In genomic region chr19:4832776-4833175, GRCh38 we compare ENCODE assay signal across 18 cellular contexts. TPM values are rescaled to one million over a fixed set of nuclear protein-coding genes. Genes with fewer than 3 reads are reported as not detected.
DNase-seq lines count a peak whose midpoint lies in the region; ATAC-seq, FAIRE-seq and TF ChIP-seq lines count a peak whose summit lies in the region.
"Had no signal": no experiment of that assay in that cellular context is flagged by ENCODE, and none has a peak within 500 bp of the region (broad histone marks: within the 10 kb centered on the region; RNA-seq: fewer than 3 reads in every experiment).

No MANE protein-coding gene starts in this region.

- H3K9me3 ChIP-seq in GM12878 (replicated peaks; ENCODE audit: control insufficient read depth, insufficient read depth, low read length) (no peaks in the 10 kb centered on the region; the same call in 2 of the 3 replicates), right lobe of liver (no peaks in the 10 kb centered on the region)
- H3K9me3 ChIP-seq: SK-N-SH, spleen, upper lobe of right lung had no signal

- DNase-seq in activated CD4-positive, alpha-beta T cell treated with anti-CD3 and anti-CD28 coated beads, Interleukin-2, amount 10 ng/mL, durations not matched to agents 24 days and 14 days, result no peak
- DNase-seq in activated CD4-positive, alpha-beta T cell treated with anti-CD3 and anti-CD28 coated beads for 48 hours, result no peak
- DNase-seq in GM12878 (ENCODE audit: low read depth, low spot score) (no peak), osteocyte (ENCODE audit: extremely low spot score, unreplicated experiment) (no peak), right lobe of liver (no peak)
- DNase-seq: left cardiac atrium, NCI-H1048, NCI-H2081 treated with DMSO at 0.1 percent for 48 hours, NCI-H526 treated with DMSO at 0.1 percent for 48 hours, PC-3, SK-N-SH, spleen, upper lobe of right lung had no signal

- 70% methylated on average over 5 of the region's 5 CpGs for WGBS in GM12878 (ENCODE audit: insufficient coverage, insufficient replicate concordance, low lambda C conversion rate, missing lambda C conversion rate)
- 65% methylated on average over 5 of the region's 5 CpGs for WGBS in right lobe of liver (ENCODE audit: insufficient coverage, low coverage, low lambda C conversion rate, missing lambda C conversion rate)

- BruUV-seq in GM12878 (replicated peaks; lab: Mats Ljungman, UMichigan), result no TSS peak

- no peak for TF ChIP-seq RAD21 in GM12878 (IDR thresholded peaks at IDR 0.05; ENCODE audit: insufficient read depth, low read depth, low read length)

- peaks cover 24% of the 10 kb centered on the region for H3K79me2 ChIP-seq in KMS-11 (ENCODE audit: insufficient read depth, low read depth)
- H3K79me2 ChIP-seq in GM12878 (ENCODE audit: control insufficient read depth, insufficient read depth, low read length), result peaks cover 37% of the 10 kb centered on the region

- no peak for ATAC-seq in GM12878
- no peak for ATAC-seq in activated CD4-positive, CD25-positive, alpha-beta regulatory T cell treated with anti-CD3 and anti-CD28 coated beads, Interleukin-2, amount 50 U/mL, for 24 hours
- ATAC-seq in GM18909 (IDR thresholded peaks at IDR 0.05; ENCODE audit: poor library complexity, unreplicated experiment), result no peak
- ATAC-seq in right lobe of liver, result no peak
- ATAC-seq: K562, left cardiac atrium, PC-3, upper lobe of right lung had no signal

- H3K27ac ChIP-seq in KMS-11 (peak overlapping the region; percentile 40; the same call in 1 of the 2 replicates), GM12878 (ENCODE audit: control insufficient read depth, insufficient read depth) (no peak overlapping the region), right lobe of liver (peak overlapping the region in 1 of 3 donors; percentile 100)

- H3K4me1 ChIP-seq in KMS-11 (ENCODE audit: low read depth, poor library complexity, severe bottlenecking), result peaks cover 37% of the 10 kb centered on the region
- H3K4me1 ChIP-seq in GM12878 (ENCODE audit: control insufficient read depth, insufficient read depth, low read length), result peaks cover 7% of the 10 kb centered on the region; the same call in 1 of the 2 replicates
- peaks cover 0 to 28% (median 9%) of the 10 kb centered on the region in 4 donors for H3K4me1 ChIP-seq in right lobe of liver

- CTCF ChIA-PET in GM12878 (lab: Yijun Ruan, JAX), result interaction anchor here (10.6 kb wide), 1 partner anchor 21 kb away, joined by 148 read pairs; no protein-coding TSS in a partner anchor

- POLR2A ChIA-PET in GM12878 (lab: Charles Lee), result no interaction called here

- no peaks in the 10 kb centered on the region for H3K27me3 Mint-ChIP-seq in activated CD4-positive, alpha-beta T cell treated with anti-CD3 and anti-CD28 coated beads, Interleukin-2, amount 10 ng/mL, durations not matched to agents 24 days and 14 days
- no peaks in the 10 kb centered on the region for H3K27me3 Mint-ChIP-seq in osteocyte (ENCODE audit: unreplicated experiment)

- no peaks in the 10 kb centered on the region for H3K36me3 ChIP-seq in KMS-11 (ENCODE audit: insufficient read depth)
- H3K36me3 ChIP-seq in GM12878 (ENCODE audit: control insufficient read depth in 2 of 2, insufficient read depth in 2 of 2, low read length in 1 of 2), result peaks cover 0 to 4% of the 10 kb centered on the region in 2 experiments; a peak in 2 of 4 replicates
- H3K36me3 ChIP-seq in right lobe of liver, result no peaks in the 10 kb centered on the region

- H3K4me3 ChIP-seq in KMS-11 (IDR thresholded peaks at IDR 0.05; ENCODE audit: insufficient read depth, low read depth, low read length) (no peak overlapping the region), GM12878 (no peak overlapping the region), right lobe of liver (no peak overlapping the region)

- H3K27ac Mint-ChIP-seq in activated CD4-positive, alpha-beta T cell treated with anti-CD3 and anti-CD28 coated beads, Interleukin-2, amount 10 ng/mL, durations not matched to agents 24 days and 14 days, result peak overlapping the region; percentile 60
- no peak overlapping the region for H3K27ac Mint-ChIP-seq in osteocyte (ENCODE audit: unreplicated experiment)

- RAD21 ChIA-PET in GM12878 (lab: Charles Lee; ENCODE audit: unreplicated experiment), result no interaction called here

- H3K4me1 Mint-ChIP-seq in activated CD4-positive, alpha-beta T cell treated with anti-CD3 and anti-CD28 coated beads, Interleukin-2, amount 10 ng/mL, durations not matched to agents 24 days and 14 days, result peaks cover 20% of the 10 kb centered on the region
- peaks cover 20% of the 10 kb centered on the region for H3K4me1 Mint-ChIP-seq in osteocyte (ENCODE audit: unreplicated experiment)

- H3K36me3 Mint-ChIP-seq in activated CD4-positive, alpha-beta T cell treated with anti-CD3 and anti-CD28 coated beads, Interleukin-2, amount 10 ng/mL, durations not matched to agents 24 days and 14 days (ENCODE audit: low read depth), result peaks cover 19% of the 10 kb centered on the region
- peaks cover 3% of the 10 kb centered on the region for H3K36me3 Mint-ChIP-seq in osteocyte (ENCODE audit: unreplicated experiment)

- intact Hi-C loops in activated CD4-positive, alpha-beta T cell treated with anti-CD3 and anti-CD28 coated beads, Interleukin-2, amount 10 ng/mL, durations not matched to agents 24 days and 14 days (cut with micrococcal nuclease), result no loop called here
- intact Hi-C loops in GM12878 (cut with micrococcal nuclease; ENCODE audit: unreplicated experiment), result no loop called here
- intact Hi-C loops in right lobe of liver (cut with DNase I), result no loop called here

- TF ChIP-seq EP300 in GM12878 (IDR thresholded peaks at IDR 0.05; ENCODE audit: borderline replicate concordance in 1 of 2, control insufficient read depth in 1 of 2, low read depth in 2 of 2, low read length in 2 of 2), result peak in 1 of 2 experiments; percentile 14; a peak in 1 of 4 replicates

- peak overlapping the region; percentile 34 for H3K4me3 Mint-ChIP-seq in activated CD4-positive, alpha-beta T cell treated with anti-CD3 and anti-CD28 coated beads, Interleukin-2, amount 10 ng/mL, durations not matched to agents 24 days and 14 days
- peak overlapping the region; percentile 40 for H3K4me3 Mint-ChIP-seq in osteocyte (ENCODE audit: unreplicated experiment)

- SMC1A ChIA-PET in GM12878 (lab: Charles Lee; ENCODE audit: uncharacterized antibody, unreplicated experiment), result no interaction called here

- TF ChIP-seq CTCF in KMS-11 (conservative IDR thresholded peaks at IDR 0.05; ENCODE audit: low read depth, low read length), result no peak
- TF ChIP-seq CTCF in GM12878 (IDR thresholded peaks at IDR 0.05 in 2 of 3, conservative IDR thresholded peaks at IDR 0.05 in 1 of 3; ENCODE audit: control insufficient read depth in 2 of 3, extremely low read depth in 1 of 3, insufficient read depth in 1 of 3, low read depth in 3 of 3, low read length in 3 of 3), result no peak
- TF ChIP-seq CTCF in osteocyte (IDR thresholded peaks at IDR 0.05), result no peak
- TF ChIP-seq CTCF in right lobe of liver (IDR thresholded peaks at IDR 0.05), result no peak

- H3K9me3 Mint-ChIP-seq in activated CD4-positive, alpha-beta T cell treated with anti-CD3 and anti-CD28 coated beads, Interleukin-2, amount 10 ng/mL, durations not matched to agents 24 days and 14 days, result no peaks in the 10 kb centered on the region
- no peaks in the 10 kb centered on the region for H3K9me3 Mint-ChIP-seq in osteocyte (ENCODE audit: unreplicated experiment)

- H3K4me2 ChIP-seq in KMS-11 (peak overlapping the region; percentile 72), GM12878 (ENCODE audit: control insufficient read depth, insufficient read depth) (no peak overlapping the region)

- H2AFZ ChIP-seq in KMS-11 (ENCODE audit: low read depth), result no peak overlapping the region
- H2AFZ ChIP-seq in GM12878 (ENCODE audit: control insufficient read depth, low read depth, low read length), result no peak overlapping the region

- H4K20me1 ChIP-seq in KMS-11 (ENCODE audit: insufficient read depth) (no peaks in the 10 kb centered on the region), GM12878 (ENCODE audit: control insufficient read depth, insufficient read depth) (peaks cover 3% of the 10 kb centered on the region; the same call in 1 of the 2 replicates)

- FAIRE-seq in GM12878 (lab: Jason Lieb, UNC), result no peak
- FAIRE-seq: A204.1, K562 had no signal

- H3K27me3 ChIP-seq in KMS-11 (ENCODE audit: insufficient read depth, low read depth) (no peaks in the 10 kb centered on the region), GM12878 (replicated peaks in 1 of 2; ENCODE audit: control insufficient read depth in 2 of 2, insufficient read depth in 2 of 2, low read length in 1 of 2) (no peaks in the 10 kb centered on the region), right lobe of liver (no peaks in the 10 kb centered on the region)
- H3K27me3 ChIP-seq: spleen, upper lobe of right lung had no signal

- H3K9ac ChIP-seq in KMS-11 (no peak overlapping the region), GM12878 (ENCODE audit: control insufficient read depth, insufficient read depth, low read length) (no peak overlapping the region)

- no peak for TF ChIP-seq POLR2A in GM12878 (IDR thresholded peaks at IDR 0.05; ENCODE audit: low read depth, low read length)
- no peak for TF ChIP-seq POLR2A in right lobe of liver (IDR thresholded peaks at IDR 0.05)

- in situ Hi-C loops in GM12878 (cut with MboI), result no loop called here

RNA-seq across cellular contexts. Expression of gene TICAM1, which starts 1.3 kb away (rescaled TPM):
- 33.8 and 33.9 TPM in 2 replicates for total RNA-seq in activated CD4-positive, alpha-beta T cell treated with anti-CD3 and anti-CD28 coated beads, Interleukin-2, amount 10 ng/mL, durations not matched to agents 24 days and 14 days
- total RNA-seq in GM12878 (2013; cell fraction: nucleolus; rRNA removed), result 18.2 and 19.6 TPM in 2 replicates
- total RNA-seq in GM12878 (2014; rRNA removed) (3.1 and 4.0 TPM in 2 replicates), GM12878 (2014; rRNA removed; fragmentation: Illumina TruSeq; extraction: Trizol) (3.8 and 4.2 TPM in 2 replicates), GM12878 (2021) (31.1 and 32.0 TPM in 2 replicates), osteocyte (6.2 and 6.6 TPM in 2 replicates), right lobe of liver (10 to 100 TPM in 1 of 6 experiments, 1 to 10 TPM in 5; 6.9 to 14.6 (median 9.4) TPM)
- 5.8 TPM for polyA plus RNA-seq in GM12878 (2011; ENCODE audit: low read depth)
- polyA plus RNA-seq in GM12878 (2011; rRNA removed) (0.84 and 2.6 TPM in 2 replicates), GM12878 (2014; fragmentation: Illumina TruSeq; extraction: Trizol) (2.7 and 6.4 TPM in 2 replicates), GM12878 (2014; fragmentation: Nextera tagmentation; extraction: Ambion mirVana) (under 1 TPM; 0.31 to 0.99 TPM), GM12878 (2014; rRNA removed) (14.1 and 19.3 TPM in 2 replicates), GM12878 (2016; fragmentation: Nextera tagmentation; extraction: Ambion mirVana) (10 to 100 TPM; 19.5 to 21.3 TPM)
- 5.2 and 7.1 TPM in 2 replicates for polyA plus RNA-seq in GM12878 (2011; cell fraction: cytosol; rRNA removed)
- polyA plus RNA-seq in GM12878 (2011; cell fraction: nucleus; rRNA removed), result 10.0 and 20.2 TPM in 2 replicates
- 19.8 and 26.3 TPM in 2 replicates for polyA plus RNA-seq in GM12878 (2012)
- polyA minus RNA-seq in GM12878 (2011; rRNA and poly(A)+ RNA removed), result 2.0 and 4.6 TPM in 2 replicates
- polyA minus RNA-seq in GM12878 (2011; cell fraction: cytosol; rRNA and poly(A)+ RNA removed), result 8.5 and 12.0 TPM in 2 replicates
- polyA minus RNA-seq in GM12878 (2011; cell fraction: nucleus; rRNA and poly(A)+ RNA removed), result 2.3 and 5.7 TPM in 2 replicates

RNA-seq across cellular contexts. Expression of gene PLIN3, which starts 34.7 kb away (rescaled TPM):
- 28.6 and 34.4 TPM in 2 replicates for total RNA-seq in activated CD4-positive, alpha-beta T cell treated with anti-CD3 and anti-CD28 coated beads, Interleukin-2, amount 10 ng/mL, durations not matched to agents 24 days and 14 days
- 35.0 and 37.9 TPM in 2 replicates for total RNA-seq in GM12878 (2013; cell fraction: nucleolus; rRNA removed)
- total RNA-seq in GM12878 (2014; rRNA removed), result 61.9 and 69.9 TPM in 2 replicates
- 33.7 and 35.4 TPM in 2 replicates for total RNA-seq in GM12878 (2014; rRNA removed; fragmentation: Illumina TruSeq; extraction: Trizol)
- total RNA-seq in GM12878 (2021), result 69.6 and 73.6 TPM in 2 replicates
- 23.2 TPM for polyA plus RNA-seq in GM12878 (2011; ENCODE audit: low read depth)
- 44.8 and 71.4 TPM in 2 replicates for polyA plus RNA-seq in GM12878 (2011; rRNA removed)
- polyA plus RNA-seq in GM12878 (2011; cell fraction: cytosol; rRNA removed), result 105 and 137 TPM in 2 replicates
- 38.9 and 47.7 TPM in 2 replicates for polyA plus RNA-seq in GM12878 (2011; cell fraction: nucleus; rRNA removed)
- 73.5 and 75.8 TPM in 2 replicates for polyA plus RNA-seq in GM12878 (2012)
- polyA plus RNA-seq in GM12878 (2014; fragmentation: Illumina TruSeq; extraction: Trizol), result 17.4 and 27.2 TPM in 2 replicates
- polyA plus RNA-seq in GM12878 (2014; fragmentation: Nextera tagmentation; extraction: Ambion mirVana), result 10 to 100 TPM in 1 of 2 experiments, 1 to 10 TPM in 1; 7.7 to 19.0 TPM
- polyA plus RNA-seq in GM12878 (2014; rRNA removed), result 67.0 and 77.5 TPM in 2 replicates
- polyA plus RNA-seq in GM12878 (2016; fragmentation: Nextera tagmentation; extraction: Ambion mirVana), result 10 to 100 TPM; 66.7 to 68.2 TPM
- 52.7 and 125 TPM in 2 replicates for polyA minus RNA-seq in GM12878 (2011; rRNA and poly(A)+ RNA removed)
- polyA minus RNA-seq in GM12878 (2011; cell fraction: cytosol; rRNA and poly(A)+ RNA removed), result 55.9 and 62.5 TPM in 2 replicates
- polyA minus RNA-seq in GM12878 (2011; cell fraction: nucleus; rRNA and poly(A)+ RNA removed), result 34.0 and 44.7 TPM in 2 replicates
- total RNA-seq in osteocyte, result 77.8 and 77.9 TPM in 2 replicates
- 10 to 100 TPM; 10.8 to 53.9 (median 19.6) TPM for total RNA-seq in right lobe of liver

RNA-seq across cellular contexts. Expression of gene FEM1A, which starts 41.2 kb away (rescaled TPM):
- 22.9 and 23.3 TPM in 2 replicates for total RNA-seq in activated CD4-positive, alpha-beta T cell treated with anti-CD3 and anti-CD28 coated beads, Interleukin-2, amount 10 ng/mL, durations not matched to agents 24 days and 14 days
- total RNA-seq in GM12878 (2013; cell fraction: nucleolus; rRNA removed), result 8.5 and 10.8 TPM in 2 replicates
- total RNA-seq in GM12878 (2014; rRNA removed) (14.0 and 17.4 TPM in 2 replicates), GM12878 (2014; rRNA removed; fragmentation: Illumina TruSeq; extraction: Trizol) (5.7 and 6.9 TPM in 2 replicates), GM12878 (2021) (14.3 and 15.0 TPM in 2 replicates), osteocyte (12.0 and 13.2 TPM in 2 replicates), right lobe of liver (10 to 100 TPM in 2 of 6 experiments, 1 to 10 TPM in 4; 4.7 to 11.9 (median 5.6) TPM)
- 0.29 TPM for polyA plus RNA-seq in GM12878 (2011; ENCODE audit: low read depth)
- polyA plus RNA-seq in GM12878 (2011; rRNA removed) (1.6 and 3.0 TPM in 2 replicates), GM12878 (2014; fragmentation: Illumina TruSeq; extraction: Trizol) (3.5 and 4.7 TPM in 2 replicates), GM12878 (2014; fragmentation: Nextera tagmentation; extraction: Ambion mirVana) (under 1 TPM; 0.27 to 0.31 TPM), GM12878 (2014; rRNA removed) (9.1 and 10.7 TPM in 2 replicates), GM12878 (2016; fragmentation: Nextera tagmentation; extraction: Ambion mirVana) (1 to 10 TPM; 2.4 to 2.7 TPM)
- polyA plus RNA-seq in GM12878 (2011; cell fraction: cytosol; rRNA removed), result 3.7 and 5.4 TPM in 2 replicates
- 8.4 TPM in 2 replicates for polyA plus RNA-seq in GM12878 (2011; cell fraction: nucleus; rRNA removed)
- polyA plus RNA-seq in GM12878 (2012), result 0.85 and 1.00 TPM in 2 replicates
- polyA minus RNA-seq in GM12878 (2011; rRNA and poly(A)+ RNA removed), result 5.5 and 9.7 TPM in 2 replicates
- 3.2 and 5.0 TPM in 2 replicates for polyA minus RNA-seq in GM12878 (2011; cell fraction: cytosol; rRNA and poly(A)+ RNA removed)
- 6.6 and 12.1 TPM in 2 replicates for polyA minus RNA-seq in GM12878 (2011; cell fraction: nucleus; rRNA and poly(A)+ RNA removed)
